Comparison of ENCODE assay signal across 16 cellular contexts in genomic region chr10:75530337-75530736, GRCh38.
DNase-seq lines count a peak whose midpoint lies in the region; ATAC-seq and TF ChIP-seq lines count a peak whose summit lies in the region.
"Had no signal": no experiment of that assay in that cellular context is flagged by ENCODE, and none has a peak within 500 bp of the region (broad histone marks: within the 10 kb centered on the region; RNA-seq: fewer than 3 reads in every experiment).

No MANE protein-coding gene starts in this region.

- H3K9me3 ChIP-seq in GM23248 (ENCODE audit: low read depth) = no peaks in the 10 kb centered on the region
- no peaks in the 10 kb centered on the region for H3K9me3 ChIP-seq in SK-N-SH
- H3K9me3 ChIP-seq in fibroblast of lung (ENCODE audit: control insufficient read depth, insufficient read depth, low read depth, low read length) = no peaks in the 10 kb centered on the region
- H3K9me3 ChIP-seq: prostate gland had no signal

- H3K79me2 ChIP-seq in GM23248 (ENCODE audit: insufficient read depth) (no peaks in the 10 kb centered on the region), SK-N-SH (ENCODE audit: insufficient read depth) (no peaks in the 10 kb centered on the region), fibroblast of lung (ENCODE audit: control insufficient read depth, insufficient read depth, low read length) (no peaks in the 10 kb centered on the region)

- TF ChIP-seq RAD21 in SK-N-SH (IDR thresholded peaks at IDR 0.05; ENCODE audit: low read length) = no peak

- H3K4me1 ChIP-seq in GM23248 (ENCODE audit: insufficient read depth) = peaks cover 25% of the 10 kb centered on the region
- peaks cover 2 to 3% of the 10 kb centered on the region in 2 experiments; a peak in 1 of 4 replicates for H3K4me1 ChIP-seq in SK-N-SH (ENCODE audit: control insufficient read depth in 1 of 2, insufficient read depth in 2 of 2, low read depth in 1 of 2, low read length in 1 of 2)
- no peaks in the 10 kb centered on the region for H3K4me1 ChIP-seq in fibroblast of lung (ENCODE audit: control insufficient read depth, extremely low read depth, insufficient read depth, low read length)
- H3K4me1 ChIP-seq: prostate gland had no signal

- H3K4me2 ChIP-seq in GM23248 (ENCODE audit: unreplicated experiment) (no peak overlapping the region), SK-N-SH (peak overlapping the region; percentile 37; the same call in 1 of the 2 replicates), fibroblast of lung (ENCODE audit: extremely low read depth, insufficient read depth, low read length) (no peak overlapping the region)

- POLR2A ChIA-PET in SK-N-SH (lab: Yijun Ruan, JAX) = no interaction called here

- H3K9ac ChIP-seq in GM23248 (no peak overlapping the region), SK-N-SH (no peak overlapping the region), fibroblast of lung (ENCODE audit: insufficient read depth, low read length) (no peak overlapping the region)

- peak; percentile 13 to 91; a peak in 3 of 4 replicates for TF ChIP-seq EP300 in SK-N-SH (IDR thresholded peaks at IDR 0.05; ENCODE audit: borderline replicate concordance in 1 of 2, low read depth in 1 of 2, low read length in 1 of 2)

- H3F3A ChIP-seq in GM23248 (ENCODE audit: insufficient read depth) = peaks cover 34% of the 10 kb centered on the region; the same call in 1 of the 2 replicates
- H3F3A ChIP-seq in SK-N-SH (replicated peaks; ENCODE audit: insufficient read depth) = no peaks in the 10 kb centered on the region

- in situ Hi-C loops in GM23248 (cut with MboI) = no loop called here

- CTCF ChIA-PET in SK-N-SH (lab: Yijun Ruan, JAX) = no interaction called here

- DNase-seq in GM23248 = peak; percentile 67
- no peak for DNase-seq in SK-N-SH
- peak; percentile 58 to 95 for DNase-seq in fibroblast of lung (ENCODE audit: low read depth in 2 of 2)
- peak; percentile 98 for DNase-seq in renal cortical epithelial cell (ENCODE audit: low read depth)
- no peak for DNase-seq in superior temporal gyrus (ENCODE audit: extremely low spot score)
- DNase-seq in NCI-H82 treated with DMSO at 0.1 percent for 48 hours (lab: John Stamatoyannopoulos, UW; ENCODE audit: unreplicated experiment) = no peak
- DNase-seq: activated CD4-positive, alpha-beta T cell treated with anti-CD3 and anti-CD28 coated beads, Interleukin-2, amount 50 U/mL, for 1 hour; CD4-positive, alpha-beta memory T cell; hypothalamus; NCI-H2171; stimulated activated naive CD8-positive, alpha-beta T cell treated with anti-CD3 and anti-CD28 coated beads, Interleukin-15, Interleukin-2, amounts not matched to agents 100 U/mL and 50 U/mL, for 24 hours; T-helper 17 cell had no signal

- H3K9me2 ChIP-seq in GM23248 (ENCODE audit: insufficient read depth) = no peaks in the 10 kb centered on the region
- no peaks in the 10 kb centered on the region for H3K9me2 ChIP-seq in SK-N-SH

- ATAC-seq in HG03378 (IDR thresholded peaks at IDR 0.05; ENCODE audit: unreplicated experiment) (no peak), HG02763 (IDR thresholded peaks at IDR 0.05; ENCODE audit: unreplicated experiment) (no peak)
- ATAC-seq: stimulated activated naive CD8-positive, alpha-beta T cell treated with anti-CD3 and anti-CD28 coated beads, Interleukin-15, Interleukin-2, amounts not matched to agents 100 U/mL and 50 U/mL, for 24 hours; T-helper 17 cell had no signal

- H3K36me3 ChIP-seq in GM23248 (ENCODE audit: low read depth) (no peaks in the 10 kb centered on the region), SK-N-SH (replicated peaks in 1 of 2; ENCODE audit: control insufficient read depth in 1 of 2, insufficient read depth in 2 of 2, low read length in 1 of 2) (no peaks in the 10 kb centered on the region), fibroblast of lung (ENCODE audit: control insufficient read depth, insufficient read depth, low read length) (no peaks in the 10 kb centered on the region)
- H3K36me3 ChIP-seq: cardiac muscle cell, prostate gland had no signal

- no peak overlapping the region for H3K4me3 ChIP-seq in GM23248
- H3K4me3 ChIP-seq in SK-N-SH (ENCODE audit: low read depth in 2 of 2, low read length in 1 of 2) = no peak overlapping the region
- H3K4me3 ChIP-seq in fibroblast of lung (replicated peaks in 1 of 4; ENCODE audit: control extremely low read depth in 1 of 4, insufficient read depth in 1 of 4, low read depth in 3 of 4, low read length in 4 of 4) = no peak overlapping the region
- H3K4me3 ChIP-seq: cardiac muscle cell, prostate gland had no signal

- TF ChIP-seq CTCF in SK-N-SH (IDR thresholded peaks at IDR 0.05) (no peak), fibroblast of lung (conservative IDR thresholded peaks at IDR 0.05 in 1 of 2, IDR thresholded peaks at IDR 0.05 in 1 of 2; ENCODE audit: low read depth in 1 of 2, low read length in 2 of 2) (no peak)

- H3K27ac ChIP-seq in GM23248 (no peak overlapping the region), SK-N-SH (ENCODE audit: low read depth in 2 of 2, low read length in 1 of 2) (peak overlapping the region in 1 of 2 experiments; percentile 36; a peak in 1 of 4 replicates), fibroblast of lung (ENCODE audit: insufficient read depth, low read length) (no peak overlapping the region)
- H3K27ac ChIP-seq: cardiac muscle cell, prostate gland had no signal

- WGBS in GM23248 (ENCODE audit: low coverage in 1 of 2, low lambda C conversion rate in 2 of 2, missing lambda C conversion rate in 2 of 2), 2 experiments = 19 to 54% methylated on average over 2 of the region's 2 CpGs
- 30% methylated on average over 2 of the region's 2 CpGs for WGBS in SK-N-SH (ENCODE audit: low lambda C conversion rate)

- H2AFZ ChIP-seq in GM23248 = no peak overlapping the region
- no peak overlapping the region for H2AFZ ChIP-seq in SK-N-SH (ENCODE audit: low read depth)
- no peak overlapping the region for H2AFZ ChIP-seq in fibroblast of lung (ENCODE audit: low read length)

- H3K27me3 ChIP-seq in GM23248 (replicated peaks; ENCODE audit: insufficient read depth) (no peaks in the 10 kb centered on the region), SK-N-SH (ENCODE audit: insufficient read depth) (no peaks in the 10 kb centered on the region), fibroblast of lung (ENCODE audit: control insufficient read depth, insufficient read depth, low read length) (no peaks in the 10 kb centered on the region)
- H3K27me3 ChIP-seq: cardiac muscle cell had no signal

- no peaks in the 10 kb centered on the region for H4K20me1 ChIP-seq in GM23248 (ENCODE audit: insufficient read depth)
- no peaks in the 10 kb centered on the region for H4K20me1 ChIP-seq in SK-N-SH (ENCODE audit: insufficient read depth)
- no peaks in the 10 kb centered on the region for H4K20me1 ChIP-seq in fibroblast of lung (ENCODE audit: control insufficient read depth, extremely low read depth, insufficient read depth, low read length)

TF ChIP-seq in SK-N-SH, 30 proteins besides CTCF, POLR2A, EP300 and RAD21 (continues in another document):
- peak; percentile 28; the same call in 1 of the 2 replicates for TF ChIP-seq MEF2A (IDR thresholded peaks at IDR 0.05; ENCODE audit: borderline replicate concordance, low read depth)
- TF ChIP-seq ZBTB33 (IDR thresholded peaks at IDR 0.05; ENCODE audit: borderline replicate concordance, low read depth) = peak; percentile 74; the same call in 1 of the 2 replicates
- TF ChIP-seq SMC3 (IDR thresholded peaks at IDR 0.05; ENCODE audit: low read depth, low read length) = no peak
- TF ChIP-seq GATA2 (CRISPR knock-in tag; IDR thresholded peaks at IDR 0.05) = no peak
- peak; percentile 86 for TF ChIP-seq TEAD4 (IDR thresholded peaks at IDR 0.05; ENCODE audit: borderline replicate concordance, insufficient read depth)
- TF ChIP-seq PBX3 (IDR thresholded peaks at IDR 0.05) = peak; percentile 95
- TF ChIP-seq FOSL2 (IDR thresholded peaks at IDR 0.05; ENCODE audit: borderline replicate concordance, low read depth) = peak; percentile 93
- peak; percentile 96 for TF ChIP-seq NFIC (IDR thresholded peaks at IDR 0.05; ENCODE audit: borderline replicate concordance)
- peak; percentile 83 for TF ChIP-seq MAX (IDR thresholded peaks at IDR 0.05; ENCODE audit: low read depth)
- no peak for TF ChIP-seq FOXJ3 (CRISPR knock-in tag; IDR thresholded peaks at IDR 0.05)
- TF ChIP-seq CHD2 (IDR thresholded peaks at IDR 0.05; ENCODE audit: low read length, partially characterized antibody) = no peak
- TF ChIP-seq TCF12 (IDR thresholded peaks at IDR 0.05) = peak; percentile 94
- TF ChIP-seq FOXM1 (IDR thresholded peaks at IDR 0.05; ENCODE audit: low read depth) = 0 out of 2 replicates have a peak, but pooled peaks have one; percentile 45
- TF ChIP-seq RXRA (IDR thresholded peaks at IDR 0.05; ENCODE audit: borderline replicate concordance, low read depth) = peak; percentile 90; the same call in 1 of the 2 replicates
- peak; percentile 92 for TF ChIP-seq JUND (IDR thresholded peaks at IDR 0.05)

Comparison
In these comparisons a context has a peak if more than half of its experiments do, and no peak if none do; other contexts are left out.
1. DNase-seq: peak in GM23248 (single experiment), fibroblast of lung (2 of 2) and renal cortical epithelial cell (single experiment); none in SK-N-SH (single experiment), superior temporal gyrus (single experiment) and NCI-H82 treated with DMSO at 0.1 percent for 48 hours (single experiment).